Comparison of ENCODE assay signal across 28 cellular contexts in genomic region chr7:21175714-21176113, GRCh38.
"Had no signal": no experiment of that assay in that cellular context is flagged by ENCODE, and none has a peak within 500 bp of the region (broad histone marks: within the 10 kb centered on the region; RNA-seq: fewer than 3 reads in every experiment).

No MANE protein-coding gene starts in this region.

- H3K36me3 ChIP-seq: ovary, right lobe of liver, sigmoid colon, stomach, thoracic aorta, thyroid gland, tibial nerve, upper lobe of left lung, vagina had no signal

- H3K27ac Mint-ChIP-seq: natural killer cell; nephron; progenitor cell of endocrine pancreas; stimulated activated effector memory CD8-positive, alpha-beta T cell treated with anti-CD3 and anti-CD28 coated beads, Interleukin-12 subunit alpha, Interleukin-12 subunit beta, amount 100 ng/mL, for 72 hours; stimulated activated naive B cell treated with anti-CD40 and anti-IgM and Interleukin-4, amounts not matched to agents 10 μg/mL and 1 μg/mL and 100 μg/mL, for 72 hours; stimulated activated naive CD8-positive, alpha-beta T cell treated with anti-CD3 and anti-CD28 coated beads, Interleukin-15, Interleukin-2, amounts not matched to agents 100 ng/mL and 50 ng/mL, for 24 hours had no signal

- H3K4me3 Mint-ChIP-seq: natural killer cell; nephron; stimulated activated effector memory CD8-positive, alpha-beta T cell treated with anti-CD3 and anti-CD28 coated beads, Interleukin-12 subunit alpha, Interleukin-12 subunit beta, amount 100 ng/mL, for 72 hours; stimulated activated naive B cell treated with anti-CD40 and anti-IgM and Interleukin-4, amounts not matched to agents 10 μg/mL and 1 μg/mL and 100 μg/mL, for 72 hours; stimulated activated naive CD8-positive, alpha-beta T cell treated with anti-CD3 and anti-CD28 coated beads, Interleukin-15, Interleukin-2, amounts not matched to agents 100 ng/mL and 50 ng/mL, for 24 hours had no signal

- H2AFZ ChIP-seq: parathyroid adenoma had no signal

- H3K79me2 ChIP-seq: parathyroid adenoma had no signal

- H3K4me1 ChIP-seq: parathyroid adenoma, psoas muscle, right lobe of liver, sigmoid colon, stomach, thyroid gland, tibial nerve, upper lobe of left lung, vagina had no signal

- DNase-seq: natural killer cell; occipital lobe; ovary; posterior cingulate gyrus; psoas muscle; right cardiac atrium; right lobe of liver; sigmoid colon; small intestine; stimulated activated CD4-positive, alpha-beta T cell treated with anti-CD3 and anti-CD28 coated beads, Interleukin-15, amount 100 ng/mL, for 24 hours; stimulated activated CD4-positive, alpha-beta T cell treated with anti-CD3 and anti-CD28 coated beads, Interleukin-2, amount 100 ng/mL, for 24 hours; stimulated activated CD4-positive, alpha-beta T cell treated with anti-CD3 and anti-CD28 coated beads, Interleukin-2, amount 100 ng/mL, for 48 hours; stimulated activated CD4-positive, alpha-beta T cell treated with anti-CD3 and anti-CD28 coated beads, Interleukin-4, amount 100 ng/mL, for 24 hours; stimulated activated naive B cell treated with anti-CD40 and anti-IgM and Interleukin-4, amounts not matched to agents 10 μg/mL and 1 μg/mL and 100 μg/mL, for 72 hours; stimulated activated naive CD4-positive, alpha-beta T cell treated with Interleukin-2 at 50 U/mL for 16 hours; stomach; thyroid gland; trophoblast cell; upper lobe of left lung had no signal

- H3K4me3 ChIP-seq: ovary, psoas muscle, right lobe of liver, sigmoid colon, stomach, thoracic aorta, thyroid gland, tibial nerve, upper lobe of left lung, vagina had no signal

- H3K4me1 Mint-ChIP-seq: natural killer cell; nephron; stimulated activated effector memory CD8-positive, alpha-beta T cell treated with anti-CD3 and anti-CD28 coated beads, Interleukin-12 subunit alpha, Interleukin-12 subunit beta, amount 100 ng/mL, for 72 hours; stimulated activated naive B cell treated with anti-CD40 and anti-IgM and Interleukin-4, amounts not matched to agents 10 μg/mL and 1 μg/mL and 100 μg/mL, for 72 hours had no signal

- H3K36me3 Mint-ChIP-seq: natural killer cell; stimulated activated effector memory CD8-positive, alpha-beta T cell treated with anti-CD3 and anti-CD28 coated beads, Interleukin-12 subunit alpha, Interleukin-12 subunit beta, amount 100 ng/mL, for 72 hours; stimulated activated naive B cell treated with anti-CD40 and anti-IgM and Interleukin-4, amounts not matched to agents 10 μg/mL and 1 μg/mL and 100 μg/mL, for 72 hours had no signal

- H3K9me3 ChIP-seq: ovary, psoas muscle, right lobe of liver, sigmoid colon, stomach, thoracic aorta, thyroid gland, upper lobe of left lung, vagina had no signal

- H3K9me3 Mint-ChIP-seq: natural killer cell; stimulated activated effector memory CD8-positive, alpha-beta T cell treated with anti-CD3 and anti-CD28 coated beads, Interleukin-12 subunit alpha, Interleukin-12 subunit beta, amount 100 ng/mL, for 72 hours; stimulated activated naive CD8-positive, alpha-beta T cell treated with anti-CD3 and anti-CD28 coated beads, Interleukin-15, Interleukin-2, amounts not matched to agents 100 ng/mL and 50 ng/mL, for 24 hours had no signal

- ATAC-seq: natural killer cell; psoas muscle; right cardiac atrium; right lobe of liver; stimulated activated effector memory CD8-positive, alpha-beta T cell treated with anti-CD3 and anti-CD28 coated beads, Interleukin-12 subunit alpha, Interleukin-12 subunit beta, amount 100 ng/mL, for 72 hours; stimulated activated naive B cell treated with anti-CD40 and anti-IgM and Interleukin-4, amounts not matched to agents 10 μg/mL and 1 μg/mL and 100 μg/mL, for 72 hours had no signal

- FAIRE-seq: small intestine, urothelium cell line had no signal

- H3K27ac ChIP-seq: ovary, parathyroid adenoma, psoas muscle, right lobe of liver, sigmoid colon, stomach, thoracic aorta, thyroid gland, tibial nerve, upper lobe of left lung, vagina had no signal

- H3K9ac ChIP-seq: parathyroid adenoma had no signal

- H3K27me3 ChIP-seq: ovary, right lobe of liver, sigmoid colon, stomach, thyroid gland, upper lobe of left lung, vagina had no signal
